Comparison of ENCODE assay signal across 1 cellular context in genomic region chr2:240573516-240574385, GRCh38.
TF ChIP-seq lines count a peak whose summit lies in the region.

No MANE protein-coding gene starts in this region.

TF ChIP-seq in IMR-90, 13 proteins besides CTCF, POLR2A, EP300 and RAD21:
- TF ChIP-seq RFX5 (IDR thresholded peaks at IDR 0.05; ENCODE audit: low read depth, low read length) = no peak
- TF ChIP-seq FOS (IDR thresholded peaks at IDR 0.05; ENCODE audit: low read depth, low read length) = no peak
- TF ChIP-seq MXI1 (IDR thresholded peaks at IDR 0.05; ENCODE audit: borderline replicate concordance, low read depth, low read length) = no peak
- no peak for TF ChIP-seq RCOR1 (IDR thresholded peaks at IDR 0.05; ENCODE audit: insufficient replicate concordance, low read length)
- no peak for TF ChIP-seq ELK1 (IDR thresholded peaks at IDR 0.05; ENCODE audit: borderline replicate concordance, low read depth, low read length)
- TF ChIP-seq MAFK (IDR thresholded peaks at IDR 0.05; ENCODE audit: low read depth, low read length) = no peak
- no peak for TF ChIP-seq NFE2L2 (IDR thresholded peaks at IDR 0.05; ENCODE audit: low read depth, low read length)
- TF ChIP-seq CHD1 (IDR thresholded peaks at IDR 0.05; ENCODE audit: low read depth, low read length) = no peak
- no peak for TF ChIP-seq MAZ (IDR thresholded peaks at IDR 0.05; ENCODE audit: borderline replicate concordance, low read depth, low read length)
- TF ChIP-seq BHLHE40 (IDR thresholded peaks at IDR 0.05; ENCODE audit: low read depth, low read length) = no peak
- TF ChIP-seq USF2 (IDR thresholded peaks at IDR 0.05; ENCODE audit: low read depth, low read length) = no peak
- no peak for TF ChIP-seq CEBPB (IDR thresholded peaks at IDR 0.05; ENCODE audit: low read depth, low read length)
- TF ChIP-seq SMC3 (IDR thresholded peaks at IDR 0.05; ENCODE audit: low read depth, low read length) = no peak
